24 cellular contexts compared by ENCODE assay signal in genomic region chr11:35245786-35246185, GRCh38.
DNase-seq lines count a peak whose midpoint lies in the region; ATAC-seq and TF ChIP-seq lines count a peak whose summit lies in the region.
"Had no signal": no experiment of that assay in that cellular context is flagged by ENCODE, and none has a peak within 500 bp of the region (broad histone marks: within the 10 kb centered on the region; RNA-seq: fewer than 3 reads in every experiment).

No MANE protein-coding gene starts in this region.

- H3K9me3 Mint-ChIP-seq in CD8-positive, alpha-beta T cell = peaks cover 17% of the 10 kb centered on the region
- peaks cover 5 to 31% (median 12%) of the 10 kb centered on the region in 11 donors for H3K9me3 Mint-ChIP-seq in naive thymus-derived CD4-positive, alpha-beta T cell
- H3K9me3 Mint-ChIP-seq in stimulated activated effector memory CD8-positive, alpha-beta T cell treated with anti-CD3 and anti-CD28 coated beads, Interleukin-12 subunit alpha, Interleukin-12 subunit beta, amount 100 ng/mL, for 72 hours = no peaks in the 10 kb centered on the region
- H3K9me3 Mint-ChIP-seq: naive B cell; stimulated activated naive CD8-positive, alpha-beta T cell treated with anti-CD3 and anti-CD28 coated beads, Interleukin-15, Interleukin-2, amounts not matched to agents 100 ng/mL and 50 ng/mL, for 24 hours had no signal

- H3K4me1 Mint-ChIP-seq in CD8-positive, alpha-beta T cell (ENCODE audit: low read depth) = peaks cover 87% of the 10 kb centered on the region
- H3K4me1 Mint-ChIP-seq in naive thymus-derived CD4-positive, alpha-beta T cell = peaks cover 29 to 93% (median 76%) of the 10 kb centered on the region in 7 donors
- peaks cover 48% of the 10 kb centered on the region for H3K4me1 Mint-ChIP-seq in stimulated activated effector memory CD8-positive, alpha-beta T cell treated with anti-CD3 and anti-CD28 coated beads, Interleukin-12 subunit alpha, Interleukin-12 subunit beta, amount 100 ng/mL, for 72 hours
- H3K4me1 Mint-ChIP-seq: naive B cell had no signal

- no peak for ATAC-seq in CD8-positive, alpha-beta T cell
- ATAC-seq in naive thymus-derived CD4-positive, alpha-beta T cell = no peak
- no peak for ATAC-seq in stimulated activated effector memory CD8-positive, alpha-beta T cell treated with anti-CD3 and anti-CD28 coated beads, Interleukin-12 subunit alpha, Interleukin-12 subunit beta, amount 100 ng/mL, for 72 hours
- ATAC-seq: GM12878, HepG2, Panc1 had no signal

- TF ChIP-seq POLR2A in suprapubic skin (IDR thresholded peaks at IDR 0.05) = no peak

- H3K4me1 ChIP-seq in CD8-positive, alpha-beta T cell (ENCODE audit: insufficient read depth, low read length) = peaks cover 63% of the 10 kb centered on the region
- H3K4me1 ChIP-seq in naive thymus-derived CD4-positive, alpha-beta T cell (ENCODE audit: control insufficient read depth in 2 of 2, insufficient read depth in 2 of 2, low read length in 2 of 2) = peaks cover 58 to 63% of the 10 kb centered on the region in 2 donors
- H3K4me1 ChIP-seq in suprapubic skin = peaks cover 10% of the 10 kb centered on the region
- H3K4me1 ChIP-seq: HAP-1, SJCRH30 had no signal

- no peak for DNase-seq in CD8-positive, alpha-beta T cell
- DNase-seq in coronary artery (ENCODE audit: low spot score) (no peak), suprapubic skin (ENCODE audit: low spot score in 2 of 2) (no peak), activated gamma-delta T cell (lab: John Stamatoyannopoulos, UW) (no peak)
- no peak for DNase-seq in naive thymus-derived CD4-positive, alpha-beta T cell
- no peak for DNase-seq in activated CD4-positive, alpha-beta T cell treated with anti-CD3 and anti-CD28 coated beads for 4 hours
- no peak for DNase-seq in stimulated activated effector memory CD8-positive, alpha-beta T cell treated with anti-CD3 and anti-CD28 coated beads, Interleukin-12 subunit alpha, Interleukin-12 subunit beta, amount 100 ng/mL, for 72 hours (ENCODE audit: low spot score in 2 of 2)
- DNase-seq: activated CD4-positive, CD25-positive, alpha-beta regulatory T cell treated with anti-CD3 and anti-CD28 coated beads, Interleukin-2, amount 50 U/mL, for 72 hours; activated gamma-delta T cell treated with Interleukin-2 at 50 U/mL for 16 hours; activated T-cell treated with anti-CD3 and anti-CD28 coated beads, Interleukin-2, amount 50 U/mL, for 1 hour; head of caudate nucleus; mesendoderm; naive B cell; NCI-H1694 treated with DMSO at 0.1 percent for 48 hours; NCI-H526; SJCRH30 had no signal

- no peaks in the 10 kb centered on the region for H3K27me3 Mint-ChIP-seq in CD8-positive, alpha-beta T cell (ENCODE audit: low read depth)
- peaks cover 0 to 3% (median 0%) of the 10 kb centered on the region in 5 donors for H3K27me3 Mint-ChIP-seq in naive thymus-derived CD4-positive, alpha-beta T cell
- H3K27me3 Mint-ChIP-seq: stimulated activated naive CD8-positive, alpha-beta T cell treated with anti-CD3 and anti-CD28 coated beads, Interleukin-15, Interleukin-2, amounts not matched to agents 100 ng/mL and 50 ng/mL, for 24 hours had no signal

- intact Hi-C loops in CD8-positive, alpha-beta T cell (cut with DNase I, micrococcal nuclease) = loop anchor here in 1 of 2 experiments (1.0 to 2.0 kb wide), 3 partner anchors 9 to 101 kb away; no protein-coding TSS in a partner anchor
- intact Hi-C loops in naive thymus-derived CD4-positive, alpha-beta T cell (cut with micrococcal nuclease) = loop anchor here in 1 of 2 donors (2.0 kb wide), 1 partner anchor 59 kb away; no protein-coding TSS in a partner anchor

- peak overlapping the region; percentile 98 for H3K27ac Mint-ChIP-seq in CD8-positive, alpha-beta T cell
- peak overlapping the region in 8 of 9 donors; percentile 91 to 100 (median 99) for H3K27ac Mint-ChIP-seq in naive thymus-derived CD4-positive, alpha-beta T cell
- H3K27ac Mint-ChIP-seq in stimulated activated effector memory CD8-positive, alpha-beta T cell treated with anti-CD3 and anti-CD28 coated beads, Interleukin-12 subunit alpha, Interleukin-12 subunit beta, amount 100 ng/mL, for 72 hours = no peak overlapping the region
- H3K27ac Mint-ChIP-seq: naive B cell had no signal

- H3K36me3 Mint-ChIP-seq in CD8-positive, alpha-beta T cell = peaks cover 6% of the 10 kb centered on the region
- peaks cover 0 to 17% (median 6%) of the 10 kb centered on the region in 5 donors for H3K36me3 Mint-ChIP-seq in naive thymus-derived CD4-positive, alpha-beta T cell
- H3K36me3 Mint-ChIP-seq in stimulated activated effector memory CD8-positive, alpha-beta T cell treated with anti-CD3 and anti-CD28 coated beads, Interleukin-12 subunit alpha, Interleukin-12 subunit beta, amount 100 ng/mL, for 72 hours = no peaks in the 10 kb centered on the region
- H3K36me3 Mint-ChIP-seq: naive B cell had no signal

- TF ChIP-seq CTCF in CD8-positive, alpha-beta T cell (IDR thresholded peaks at IDR 0.05) = no peak
- TF ChIP-seq CTCF in coronary artery (IDR thresholded peaks at IDR 0.05) = no peak
- no peak for TF ChIP-seq CTCF in suprapubic skin (IDR thresholded peaks at IDR 0.05)

- H3K4me3 Mint-ChIP-seq in CD8-positive, alpha-beta T cell = no peak overlapping the region
- peak overlapping the region in 3 of 10 donors; percentile 16 to 75 (median 44) for H3K4me3 Mint-ChIP-seq in naive thymus-derived CD4-positive, alpha-beta T cell
- no peak overlapping the region for H3K4me3 Mint-ChIP-seq in stimulated activated effector memory CD8-positive, alpha-beta T cell treated with anti-CD3 and anti-CD28 coated beads, Interleukin-12 subunit alpha, Interleukin-12 subunit beta, amount 100 ng/mL, for 72 hours
- H3K4me3 Mint-ChIP-seq: naive B cell; stimulated activated naive CD8-positive, alpha-beta T cell treated with anti-CD3 and anti-CD28 coated beads, Interleukin-15, Interleukin-2, amounts not matched to agents 100 ng/mL and 50 ng/mL, for 24 hours had no signal

- H3K27me3 ChIP-seq in CD8-positive, alpha-beta T cell (ENCODE audit: insufficient read depth, low read length) = no peaks in the 10 kb centered on the region
- H3K27me3 ChIP-seq in naive thymus-derived CD4-positive, alpha-beta T cell (ENCODE audit: control insufficient read depth in 2 of 2, insufficient read depth in 2 of 2, low read length in 2 of 2) = no peaks in the 10 kb centered on the region
- no peaks in the 10 kb centered on the region for H3K27me3 ChIP-seq in suprapubic skin
- H3K27me3 ChIP-seq: BLaER1 treated with 17β-estradiol and CSF1 and Interleukin-3, amounts not matched to agents 10 nM and 100 nM; cardiac muscle cell; SJCRH30 had no signal

- no peaks in the 10 kb centered on the region for H3K36me3 ChIP-seq in CD8-positive, alpha-beta T cell (ENCODE audit: insufficient read depth, low read length)
- no peaks in the 10 kb centered on the region for H3K36me3 ChIP-seq in naive thymus-derived CD4-positive, alpha-beta T cell (ENCODE audit: control insufficient read depth in 2 of 3, insufficient read depth in 3 of 3, low read length in 3 of 3)
- H3K36me3 ChIP-seq in suprapubic skin = no peaks in the 10 kb centered on the region
- H3K36me3 ChIP-seq: BLaER1 treated with 17β-estradiol and CSF1 and Interleukin-3, amounts not matched to agents 10 nM and 100 nM; cardiac muscle cell; HAP-1; SJCRH30 had no signal

- H3K9me3 ChIP-seq in CD8-positive, alpha-beta T cell (ENCODE audit: low read length) = peaks cover 5% of the 10 kb centered on the region
- peaks cover 0 to 9% (median 6%) of the 10 kb centered on the region in 3 experiments for H3K9me3 ChIP-seq in naive thymus-derived CD4-positive, alpha-beta T cell (ENCODE audit: control insufficient read depth in 2 of 3, low read length in 3 of 3)
- no peaks in the 10 kb centered on the region for H3K9me3 ChIP-seq in suprapubic skin
- H3K9me3 ChIP-seq: HAP-1, SJCRH30 had no signal

- 78% methylated on average over 1 of the region's 1 CpG for WGBS in suprapubic skin

- TF ChIP-seq EP300 in suprapubic skin (IDR thresholded peaks at IDR 0.05) = no peak

- CTCF ChIA-PET in CD8-positive, alpha-beta T cell (lab: Charles Lee) = interaction anchor here (1.0 to 3.3 kb wide), 7 partner anchors 9 to 83 kb away, joined by 3 to 18 read pairs (median 4); no protein-coding TSS in a partner anchor
- CTCF ChIA-PET in naive thymus-derived CD4-positive, alpha-beta T cell (lab: Charles Lee) = interaction anchor here (0.7 to 2.3 kb wide), 6 partner anchors 11 to 146 kb away, joined by 3 to 8 read pairs (median 4); no protein-coding TSS in a partner anchor

- no peak overlapping the region for H3K27ac ChIP-seq in CD8-positive, alpha-beta T cell (ENCODE audit: low read depth, low read length)
- peak overlapping the region; percentile 77 to 89 for H3K27ac ChIP-seq in coronary artery
- H3K27ac ChIP-seq in naive thymus-derived CD4-positive, alpha-beta T cell (ENCODE audit: low read depth, low read length) = peak overlapping the region; percentile 75
- H3K27ac ChIP-seq in suprapubic skin = peak overlapping the region; percentile 69
- H3K27ac ChIP-seq: BLaER1 treated with 17β-estradiol and CSF1 and Interleukin-3, amounts not matched to agents 10 nM and 100 nM; HL-60; SJCRH30 had no signal

- no peak overlapping the region for H3K4me3 ChIP-seq in CD8-positive, alpha-beta T cell (ENCODE audit: low read depth, low read length)
- H3K4me3 ChIP-seq in coronary artery = no peak overlapping the region
- no peak overlapping the region for H3K4me3 ChIP-seq in naive thymus-derived CD4-positive, alpha-beta T cell (ENCODE audit: low read length)
- no peak overlapping the region for H3K4me3 ChIP-seq in suprapubic skin
- H3K4me3 ChIP-seq: BLaER1 treated with 17β-estradiol and CSF1 and Interleukin-3, amounts not matched to agents 10 nM and 100 nM; cardiac muscle cell; GM12878; HAP-1; SJCRH30 had no signal

- POLR2A ChIA-PET in CD8-positive, alpha-beta T cell (lab: Charles Lee) = interaction anchor here (0.7 to 5.3 kb wide), 12 partner anchors 8 to 106 kb away, joined by 3 to 26 read pairs (median 4); partner anchors contain the start of gene CD44
- POLR2A ChIA-PET in naive thymus-derived CD4-positive, alpha-beta T cell (lab: Charles Lee) = interaction anchor here (0.5 to 2.8 kb wide), 10 partner anchors 8 to 106 kb away, joined by 3 to 16 read pairs (median 5); partner anchors contain the start of gene CD44
